14 cellular contexts compared by ENCODE assay signal in genomic region chr3:72418856-72419255, GRCh38.
"Had no signal": no experiment of that assay in that cellular context is flagged by ENCODE, and none has a peak within 500 bp of the region (broad histone marks: within the 10 kb centered on the region; RNA-seq: fewer than 3 reads in every experiment).

No MANE protein-coding gene starts in this region.

- H3K27me3 Mint-ChIP-seq: naive B cell had no signal

- H3K27ac Mint-ChIP-seq: T-helper 2 cell treated with Interferon-gamma antibody and Interleukin-4, amounts not matched to agents 5 μg/mL and 100 μg/mL, for 36 hours had no signal

- FAIRE-seq: astrocyte, bronchial epithelial cell had no signal

- H3K27ac ChIP-seq: right atrium auricular region, skin epidermis, tibial artery, uterus had no signal

- DNase-seq: mammary epithelial cell; naive B cell; stimulated activated CD4-positive, alpha-beta T cell treated with anti-CD3 and anti-CD28 coated beads, Interleukin-15, amount 100 ng/mL, for 24 hours; stimulated activated CD4-positive, alpha-beta T cell treated with anti-CD3 and anti-CD28 coated beads, Interleukin-4, amount 100 ng/mL, for 24 hours; stimulated activated naive CD4-positive, alpha-beta T cell; SW 1271; tibial artery; uterus had no signal

- H3K36me3 ChIP-seq: right atrium auricular region, tibial artery, uterus had no signal

- H3K27me3 ChIP-seq: right atrium auricular region, tibial artery, uterus had no signal

- ATAC-seq: left lobe of liver had no signal

- H3K4me3 ChIP-seq: right atrium auricular region, skin epidermis, tibial artery, uterus had no signal

- H3K4me1 ChIP-seq: uterus had no signal

- H3K9me3 ChIP-seq: uterus had no signal
